Comparison of ENCODE assay signal across 1 cellular context in the genomic region with DNA sequence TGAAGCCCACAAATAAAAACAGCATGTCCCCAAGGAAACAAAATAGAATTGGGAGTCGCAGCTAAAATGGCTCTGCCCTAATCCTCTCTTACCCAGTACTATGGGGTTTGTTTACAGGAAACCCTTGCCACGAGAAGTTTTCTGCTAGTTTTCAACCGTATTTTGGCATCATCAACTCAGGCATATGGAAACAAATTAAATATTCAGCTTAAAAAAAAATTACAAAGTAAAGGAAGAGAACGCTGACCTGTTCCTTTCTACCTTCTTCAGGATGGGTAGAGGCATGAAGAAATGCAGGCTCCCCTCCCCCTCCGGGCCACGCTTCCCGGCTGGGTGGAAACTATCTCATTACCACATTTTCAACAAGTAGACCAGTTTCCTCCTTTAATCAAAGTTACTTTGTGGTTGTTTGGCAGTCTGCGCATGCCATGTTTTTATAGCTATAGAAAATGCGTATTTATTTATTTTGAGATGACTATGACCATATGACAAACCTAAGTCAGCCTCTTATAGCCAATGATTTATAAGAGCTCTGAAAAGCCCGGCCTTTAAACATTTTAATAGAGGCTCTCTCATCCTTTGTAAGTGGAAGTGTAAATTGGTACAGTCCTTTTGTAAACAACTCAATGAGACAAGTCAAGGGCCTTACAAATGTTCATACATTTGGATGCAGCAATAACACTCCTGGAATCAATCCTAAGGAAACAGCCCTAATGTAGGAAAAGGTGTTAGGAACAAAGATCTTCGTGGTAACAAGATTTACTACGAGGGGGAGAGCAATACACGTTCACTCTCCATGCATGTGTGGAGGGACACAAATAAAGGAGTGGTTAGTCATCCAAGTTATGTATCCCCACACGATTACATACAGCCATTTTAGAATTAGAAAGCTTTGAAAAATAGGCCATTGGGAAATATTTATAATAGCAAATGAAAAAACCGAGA.
TF ChIP-seq lines count a peak whose summit lies in the region.

No MANE protein-coding gene starts in this region.

TF ChIP-seq in K562, 482 proteins besides CTCF, POLR2A, EP300 and RAD21 (continued from another document and continues in another):
- 0 out of 2 replicates have a peak, but pooled peaks have one; percentile 6 for TF ChIP-seq NCOA6 (IDR thresholded peaks at IDR 0.05)
- no peak for TF ChIP-seq PTBP1 (IDR thresholded peaks at IDR 0.05; ENCODE audit: low read depth, low read length)
- peak; percentile 63; the same call in 1 of the 2 replicates for TF ChIP-seq DMBX1 (CRISPR knock-in tag; IDR thresholded peaks at IDR 0.05; ENCODE audit: borderline replicate concordance)
- TF ChIP-seq, protein P1, sequence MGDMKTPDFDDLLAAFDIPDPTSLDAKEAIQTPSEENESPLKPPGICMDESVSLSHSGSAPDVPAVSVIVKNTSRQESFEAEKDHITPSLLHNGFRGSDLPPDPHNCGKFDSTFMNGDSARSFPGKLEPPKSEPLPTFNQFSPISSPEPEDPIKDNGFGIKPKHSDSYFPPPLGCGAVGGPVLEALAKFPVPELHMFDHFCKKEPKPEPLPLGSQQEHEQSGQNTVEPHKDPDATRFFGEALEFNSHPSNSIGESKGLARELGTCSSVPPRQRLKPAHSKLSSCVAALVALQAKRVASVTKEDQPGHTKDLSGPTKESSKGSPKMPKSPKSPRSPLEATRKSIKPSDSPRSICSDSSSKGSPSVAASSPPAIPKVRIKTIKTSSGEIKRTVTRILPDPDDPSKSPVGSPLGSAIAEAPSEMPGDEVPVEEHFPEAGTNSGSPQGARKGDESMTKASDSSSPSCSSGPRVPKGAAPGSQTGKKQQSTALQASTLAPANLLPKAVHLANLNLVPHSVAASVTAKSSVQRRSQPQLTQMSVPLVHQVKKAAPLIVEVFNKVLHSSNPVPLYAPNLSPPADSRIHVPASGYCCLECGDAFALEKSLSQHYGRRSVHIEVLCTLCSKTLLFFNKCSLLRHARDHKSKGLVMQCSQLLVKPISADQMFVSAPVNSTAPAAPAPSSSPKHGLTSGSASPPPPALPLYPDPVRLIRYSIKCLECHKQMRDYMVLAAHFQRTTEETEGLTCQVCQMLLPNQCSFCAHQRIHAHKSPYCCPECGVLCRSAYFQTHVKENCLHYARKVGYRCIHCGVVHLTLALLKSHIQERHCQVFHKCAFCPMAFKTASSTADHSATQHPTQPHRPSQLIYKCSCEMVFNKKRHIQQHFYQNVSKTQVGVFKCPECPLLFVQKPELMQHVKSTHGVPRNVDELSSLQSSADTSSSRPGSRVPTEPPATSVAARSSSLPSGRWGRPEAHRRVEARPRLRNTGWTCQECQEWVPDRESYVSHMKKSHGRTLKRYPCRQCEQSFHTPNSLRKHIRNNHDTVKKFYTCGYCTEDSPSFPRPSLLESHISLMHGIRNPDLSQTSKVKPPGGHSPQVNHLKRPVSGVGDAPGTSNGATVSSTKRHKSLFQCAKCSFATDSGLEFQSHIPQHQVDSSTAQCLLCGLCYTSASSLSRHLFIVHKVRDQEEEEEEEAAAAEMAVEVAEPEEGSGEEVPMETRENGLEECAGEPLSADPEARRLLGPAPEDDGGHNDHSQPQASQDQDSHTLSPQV (IDR thresholded peaks at IDR 0.05) = peak; percentile 88
- TF ChIP-seq U2AF2 (optimal IDR thresholded peaks at IDR 0.05; ENCODE audit: low read depth, low read length) = no peak
- TF ChIP-seq ATF7 (IDR thresholded peaks at IDR 0.05) = peak; percentile 58; the same call in 1 of the 2 replicates
- peak; percentile 67; the same call in 1 of the 2 replicates for TF ChIP-seq CUX1 (CRISPR knock-in tag; IDR thresholded peaks at IDR 0.05)
- no peak for TF ChIP-seq GTF2A2 (tag; IDR thresholded peaks at IDR 0.05)
- peak; percentile 13; the same call in 1 of the 2 replicates for TF ChIP-seq SMARCC2 (IDR thresholded peaks at IDR 0.05; ENCODE audit: low read depth)
- peak; percentile 74 for TF ChIP-seq ZNF175 (CRISPR knock-in tag; IDR thresholded peaks at IDR 0.05; ENCODE audit: low read depth)
- no peak for TF ChIP-seq ZC3H4 (CRISPR knock-in tag; IDR thresholded peaks at IDR 0.05; ENCODE audit: borderline replicate concordance)
- TF ChIP-seq RFX1 (IDR thresholded peaks at IDR 0.05) = 0 out of 2 replicates have a peak, but pooled peaks have one; percentile 4
- TF ChIP-seq, protein P2, sequence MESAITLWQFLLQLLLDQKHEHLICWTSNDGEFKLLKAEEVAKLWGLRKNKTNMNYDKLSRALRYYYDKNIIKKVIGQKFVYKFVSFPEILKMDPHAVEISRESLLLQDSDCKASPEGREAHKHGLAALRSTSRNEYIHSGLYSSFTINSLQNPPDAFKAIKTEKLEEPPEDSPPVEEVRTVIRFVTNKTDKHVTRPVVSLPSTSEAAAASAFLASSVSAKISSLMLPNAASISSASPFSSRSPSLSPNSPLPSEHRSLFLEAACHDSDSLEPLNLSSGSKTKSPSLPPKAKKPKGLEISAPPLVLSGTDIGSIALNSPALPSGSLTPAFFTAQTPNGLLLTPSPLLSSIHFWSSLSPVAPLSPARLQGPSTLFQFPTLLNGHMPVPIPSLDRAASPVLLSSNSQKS (CRISPR knock-in tag; IDR thresholded peaks at IDR 0.05) = no peak
- peak; percentile 33; the same call in 1 of the 2 replicates for TF ChIP-seq ATF3 (IDR thresholded peaks at IDR 0.05)
- TF ChIP-seq ATF3 (CRISPR knock-in tag; conservative IDR thresholded peaks at IDR 0.05) = no peak
- no peak for TF ChIP-seq ZBTB26 (CRISPR knock-in tag; IDR thresholded peaks at IDR 0.05)
- TF ChIP-seq CHD2 (IDR thresholded peaks at IDR 0.05; ENCODE audit: low read depth, low read length) = peak; percentile 47; the same call in 1 of the 2 replicates
- TF ChIP-seq ZNF24 (IDR thresholded peaks at IDR 0.05) = peak; percentile 90
- no peak for TF ChIP-seq SNRNP70 (optimal IDR thresholded peaks at IDR 0.05; ENCODE audit: low read depth, low read length)
- peak; percentile 65 for TF ChIP-seq LEF1 (IDR thresholded peaks at IDR 0.05)
- TF ChIP-seq ZNF639 (CRISPR knock-in tag; conservative IDR thresholded peaks at IDR 0.05 in 1 of 2, IDR thresholded peaks at IDR 0.05 in 1 of 2) = 0 out of 4 replicates have a peak, but pooled peaks of 1 of the 2 experiments have one; percentile 28
- no peak for TF ChIP-seq NONO (IDR thresholded peaks at IDR 0.05; ENCODE audit: low read depth in 2 of 2, low read length in 1 of 2)
- TF ChIP-seq NEUROD1 (IDR thresholded peaks at IDR 0.05; ENCODE audit: borderline replicate concordance, low read depth, low read length, partially characterized antibody) = no peak
- no peak for TF ChIP-seq BACH1 (tag; IDR thresholded peaks at IDR 0.05)
- TF ChIP-seq, protein P3, sequence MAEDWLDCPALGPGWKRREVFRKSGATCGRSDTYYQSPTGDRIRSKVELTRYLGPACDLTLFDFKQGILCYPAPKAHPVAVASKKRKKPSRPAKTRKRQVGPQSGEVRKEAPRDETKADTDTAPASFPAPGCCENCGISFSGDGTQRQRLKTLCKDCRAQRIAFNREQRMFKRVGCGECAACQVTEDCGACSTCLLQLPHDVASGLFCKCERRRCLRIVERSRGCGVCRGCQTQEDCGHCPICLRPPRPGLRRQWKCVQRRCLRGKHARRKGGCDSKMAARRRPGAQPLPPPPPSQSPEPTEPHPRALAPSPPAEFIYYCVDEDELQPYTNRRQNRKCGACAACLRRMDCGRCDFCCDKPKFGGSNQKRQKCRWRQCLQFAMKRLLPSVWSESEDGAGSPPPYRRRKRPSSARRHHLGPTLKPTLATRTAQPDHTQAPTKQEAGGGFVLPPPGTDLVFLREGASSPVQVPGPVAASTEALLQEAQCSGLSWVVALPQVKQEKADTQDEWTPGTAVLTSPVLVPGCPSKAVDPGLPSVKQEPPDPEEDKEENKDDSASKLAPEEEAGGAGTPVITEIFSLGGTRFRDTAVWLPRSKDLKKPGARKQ (CRISPR knock-in tag; IDR thresholded peaks at IDR 0.05) = 0 out of 2 replicates have a peak, but pooled peaks have one; percentile 12
- TF ChIP-seq FOS (IDR thresholded peaks at IDR 0.05; ENCODE audit: extremely low read depth, insufficient read length) = no peak
- TF ChIP-seq ZFX (CRISPR knock-in tag; IDR thresholded peaks at IDR 0.05) = 0 out of 2 replicates have a peak, but pooled peaks have one; percentile 24
- no peak for TF ChIP-seq ARID2 (IDR thresholded peaks at IDR 0.05)
- TF ChIP-seq, protein P4, sequence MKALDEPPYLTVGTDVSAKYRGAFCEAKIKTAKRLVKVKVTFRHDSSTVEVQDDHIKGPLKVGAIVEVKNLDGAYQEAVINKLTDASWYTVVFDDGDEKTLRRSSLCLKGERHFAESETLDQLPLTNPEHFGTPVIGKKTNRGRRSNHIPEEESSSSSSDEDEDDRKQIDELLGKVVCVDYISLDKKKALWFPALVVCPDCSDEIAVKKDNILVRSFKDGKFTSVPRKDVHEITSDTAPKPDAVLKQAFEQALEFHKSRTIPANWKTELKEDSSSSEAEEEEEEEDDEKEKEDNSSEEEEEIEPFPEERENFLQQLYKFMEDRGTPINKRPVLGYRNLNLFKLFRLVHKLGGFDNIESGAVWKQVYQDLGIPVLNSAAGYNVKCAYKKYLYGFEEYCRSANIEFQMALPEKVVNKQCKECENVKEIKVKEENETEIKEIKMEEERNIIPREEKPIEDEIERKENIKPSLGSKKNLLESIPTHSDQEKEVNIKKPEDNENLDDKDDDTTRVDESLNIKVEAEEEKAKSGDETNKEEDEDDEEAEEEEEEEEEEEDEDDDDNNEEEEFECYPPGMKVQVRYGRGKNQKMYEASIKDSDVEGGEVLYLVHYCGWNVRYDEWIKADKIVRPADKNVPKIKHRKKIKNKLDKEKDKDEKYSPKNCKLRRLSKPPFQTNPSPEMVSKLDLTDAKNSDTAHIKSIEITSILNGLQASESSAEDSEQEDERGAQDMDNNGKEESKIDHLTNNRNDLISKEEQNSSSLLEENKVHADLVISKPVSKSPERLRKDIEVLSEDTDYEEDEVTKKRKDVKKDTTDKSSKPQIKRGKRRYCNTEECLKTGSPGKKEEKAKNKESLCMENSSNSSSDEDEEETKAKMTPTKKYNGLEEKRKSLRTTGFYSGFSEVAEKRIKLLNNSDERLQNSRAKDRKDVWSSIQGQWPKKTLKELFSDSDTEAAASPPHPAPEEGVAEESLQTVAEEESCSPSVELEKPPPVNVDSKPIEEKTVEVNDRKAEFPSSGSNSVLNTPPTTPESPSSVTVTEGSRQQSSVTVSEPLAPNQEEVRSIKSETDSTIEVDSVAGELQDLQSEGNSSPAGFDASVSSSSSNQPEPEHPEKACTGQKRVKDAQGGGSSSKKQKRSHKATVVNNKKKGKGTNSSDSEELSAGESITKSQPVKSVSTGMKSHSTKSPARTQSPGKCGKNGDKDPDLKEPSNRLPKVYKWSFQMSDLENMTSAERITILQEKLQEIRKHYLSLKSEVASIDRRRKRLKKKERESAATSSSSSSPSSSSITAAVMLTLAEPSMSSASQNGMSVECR (CRISPR knock-in tag; IDR thresholded peaks at IDR 0.05) = no peak
- no peak for TF ChIP-seq FOXK1 (CRISPR knock-in tag; IDR thresholded peaks at IDR 0.05; ENCODE audit: borderline replicate concordance)
- TF ChIP-seq SUPT5H (IDR thresholded peaks at IDR 0.05) = no peak
- 0 out of 4 replicates have a peak, but pooled peaks of 1 of the 2 experiments have one; percentile 1 for TF ChIP-seq RCOR1 (IDR thresholded peaks at IDR 0.05; ENCODE audit: borderline replicate concordance in 1 of 2, low read depth in 2 of 2, low read length in 2 of 2)
